ENCODE assay signal across 9 cellular contexts in the genomic region with DNA sequence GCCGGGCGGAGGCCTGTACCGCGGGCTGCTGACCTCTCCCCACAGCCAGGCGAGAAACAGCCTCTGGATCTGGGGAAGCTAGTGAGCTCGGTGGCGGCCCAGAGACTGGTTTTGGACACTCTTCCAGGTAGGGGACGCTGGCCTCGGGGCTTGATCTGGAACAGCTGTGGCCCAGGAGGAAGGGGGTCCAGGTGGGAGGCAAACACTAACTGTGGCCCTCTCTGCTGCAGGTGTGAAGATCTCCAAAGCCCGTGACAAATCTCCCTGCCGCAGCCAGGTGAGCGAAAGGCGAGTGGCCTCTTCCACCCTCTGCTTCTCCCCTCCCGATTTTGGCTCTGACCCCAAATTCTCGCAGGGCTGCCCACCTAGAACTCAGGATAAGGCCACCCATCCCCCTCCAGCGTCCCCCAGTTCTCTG. TPM values are rescaled to one million over a fixed set of nuclear protein-coding genes. Genes with fewer than 3 reads are reported as not detected.
DNase-seq lines count a peak whose midpoint lies in the region; ATAC-seq and TF ChIP-seq lines count a peak whose summit lies in the region.
"Had no signal": no experiment of that assay in that cellular context is flagged by ENCODE, and none has a peak within 500 bp of the region (broad histone marks: within the 10 kb centered on the region; RNA-seq: fewer than 3 reads in every experiment).

No MANE protein-coding gene starts in this region.

- peak overlapping the region; percentile 50 for H3K4me2 ChIP-seq in GM23248 (ENCODE audit: unreplicated experiment)

- H3K4me3 Mint-ChIP-seq in T-helper 17 cell = peak overlapping the region; percentile 88

- H2AFZ ChIP-seq in GM23248 = peak overlapping the region; percentile 70

- no peaks in the 10 kb centered on the region for H3K9me3 ChIP-seq in GM23248 (ENCODE audit: low read depth)
- H3K9me3 ChIP-seq in T-helper 17 cell (ENCODE audit: control insufficient read depth, low read length, poor library complexity, severe bottlenecking) = no peaks in the 10 kb centered on the region

- H3K4me1 ChIP-seq in GM23248 (ENCODE audit: insufficient read depth) = peaks cover 9% of the 10 kb centered on the region; the same call in 1 of the 2 replicates

- H3K9ac ChIP-seq in GM23248 = peak overlapping the region; percentile 48

- H3K4me1 Mint-ChIP-seq in T-helper 17 cell = peaks cover 53% of the 10 kb centered on the region

- H3K79me2 ChIP-seq in GM23248 (ENCODE audit: insufficient read depth) = no peaks in the 10 kb centered on the region

- no peaks in the 10 kb centered on the region for H3F3A ChIP-seq in GM23248 (ENCODE audit: insufficient read depth)

- no peaks in the 10 kb centered on the region for H4K20me1 ChIP-seq in GM23248 (ENCODE audit: insufficient read depth)

- DNase-seq in GM23248 (no peak), T-helper 17 cell (no peak), fibroblast of villous mesenchyme (ENCODE audit: low read depth) (no peak), retinal pigment epithelial cell (ENCODE audit: low read depth) (no peak), NCI-H1105 (lab: John Stamatoyannopoulos, UW) (no peak)

- H3K4me3 ChIP-seq in GM23248 (peak overlapping the region; percentile 64), fibroblast of villous mesenchyme (ENCODE audit: low read depth, low read length) (peak overlapping the region; percentile 67), retinal pigment epithelial cell (ENCODE audit: low read length) (peak overlapping the region; percentile 58)

- no peaks in the 10 kb centered on the region for H3K9me2 ChIP-seq in GM23248 (ENCODE audit: insufficient read depth)

- no peaks in the 10 kb centered on the region for H3K36me3 ChIP-seq in GM23248 (ENCODE audit: low read depth)

- H3K27ac ChIP-seq in GM23248 = no peak overlapping the region

- peaks cover 9% of the 10 kb centered on the region for H3K36me3 Mint-ChIP-seq in T-helper 17 cell (ENCODE audit: low read depth)

- peak overlapping the region; percentile 90 for H3K27ac Mint-ChIP-seq in T-helper 17 cell

- no peaks in the 10 kb centered on the region for H3K27me3 Mint-ChIP-seq in T-helper 17 cell

- 26 to 36% methylated on average over 12 to 16 of the region's 16 CpGs for WGBS in GM23248 (ENCODE audit: low coverage in 1 of 2, low lambda C conversion rate in 2 of 2, missing lambda C conversion rate in 2 of 2), 2 experiments

- no peaks in the 10 kb centered on the region for H3K27me3 ChIP-seq in GM23248 (replicated peaks; ENCODE audit: insufficient read depth)

- ATAC-seq in T-helper 17 cell = no peak
- ATAC-seq in HG03460 (IDR thresholded peaks at IDR 0.05; ENCODE audit: unreplicated experiment) = no peak
- no peak for ATAC-seq in HG03457 (IDR thresholded peaks at IDR 0.05; ENCODE audit: unreplicated experiment)
- ATAC-seq in HG03520 (IDR thresholded peaks at IDR 0.05; ENCODE audit: unreplicated experiment) = no peak

- no peak for TF ChIP-seq CTCF in fibroblast of villous mesenchyme (IDR thresholded peaks at IDR 0.05; ENCODE audit: insufficient read depth, low read depth, low read length)
- TF ChIP-seq CTCF in retinal pigment epithelial cell (conservative IDR thresholded peaks at IDR 0.05; ENCODE audit: low read depth, low read length) = no peak

- in situ Hi-C loops in GM23248 (cut with MboI) = no loop called here

RNA-seq across cellular contexts. Expression of gene SLC34A1, which starts 13.1 kb away (rescaled TPM):
- not detected in 2 replicates for total RNA-seq in GM23248 (2014; rRNA removed; shearing (Covaris generic))
- polyA plus RNA-seq in GM23248 (2016; fragmentation: Nextera tagmentation; extraction: Ambion mirVana) = not detected in 2 replicates
- total RNA-seq in T-helper 17 cell (under 1 TPM; 0.31 to 0.40 TPM), fibroblast of villous mesenchyme (not detected in 2 replicates)
- total RNA-seq: glomerular endothelial cell had no signal

RNA-seq across cellular contexts. Expression of gene RGS14, which starts 13.4 kb away (rescaled TPM):
- 4.3 and 6.4 TPM in 2 replicates for total RNA-seq in GM23248 (2014; rRNA removed; shearing (Covaris generic))
- polyA plus RNA-seq in GM23248 (2016; fragmentation: Nextera tagmentation; extraction: Ambion mirVana) = 2.2 and 2.5 TPM in 2 replicates
- total RNA-seq in T-helper 17 cell (100 to 1,000 TPM in 1 of 2 donors, 10 to 100 TPM in 1; 76.7 to 110 TPM), fibroblast of villous mesenchyme (3.5 TPM in 2 replicates)

RNA-seq across cellular contexts. Expression of gene LMAN2, which starts 19.7 kb away (rescaled TPM):
- 313 and 389 TPM in 2 replicates for total RNA-seq in GM23248 (2014; rRNA removed; shearing (Covaris generic))
- polyA plus RNA-seq in GM23248 (2016; fragmentation: Nextera tagmentation; extraction: Ambion mirVana) = 303 and 313 TPM in 2 replicates
- 10 to 100 TPM; 75.5 to 89.8 TPM for total RNA-seq in T-helper 17 cell
- 284 and 355 TPM in 2 replicates for total RNA-seq in fibroblast of villous mesenchyme

RNA-seq across cellular contexts. Expression of gene PFN3, which starts 29.3 kb away (rescaled TPM):
- not detected in 2 replicates for total RNA-seq in GM23248 (2014; rRNA removed; shearing (Covaris generic))
- not detected in 2 replicates for polyA plus RNA-seq in GM23248 (2016; fragmentation: Nextera tagmentation; extraction: Ambion mirVana)
- not detected for total RNA-seq in T-helper 17 cell
- total RNA-seq in fibroblast of villous mesenchyme = not detected in 2 replicates
- total RNA-seq: glomerular endothelial cell had no signal

RNA-seq across cellular contexts. Expression of gene F12, which starts 38.2 kb away (rescaled TPM):
- 0.43 and 1.3 TPM in 2 replicates for total RNA-seq in GM23248 (2014; rRNA removed; shearing (Covaris generic))
- 1.2 and 1.8 TPM in 2 replicates for polyA plus RNA-seq in GM23248 (2016; fragmentation: Nextera tagmentation; extraction: Ambion mirVana)
- total RNA-seq in T-helper 17 cell (1 to 10 TPM in 1 of 2 donors, under 1 TPM in 1; 0.62 to 1.1 TPM), fibroblast of villous mesenchyme (0.43 and 0.64 TPM in 2 replicates)

Comparison
In these comparisons a context has a peak if more than half of its experiments do, and no peak if none do; other contexts are left out.
1. RNA of gene RGS14, which starts 13.4 kb away (total RNA-seq): 76.7 to 110 TPM in T-helper 17 cell; 4.3 to 6.4 TPM in GM23248 and 3.5 TPM in fibroblast of villous mesenchyme; every median in the first group is over 10 times any median in the second.
2. Peak in every context shown above with its lines, with median percentiles within 50 percentile points of each other: H3K4me3 ChIP-seq.